In genomic region chr4:82044141-82044993, GRCh38 we compare ENCODE assay signal across 8 cellular contexts.
DNase-seq lines count a peak whose midpoint lies in the region; ATAC-seq and TF ChIP-seq lines count a peak whose summit lies in the region.

No MANE protein-coding gene starts in this region.

- POLR2A ChIA-PET in BJ (lab: Charles Lee) (no interaction called here), RWPE1 (lab: Yijun Ruan, JAX; ENCODE audit: low non-redundant PET) (no interaction called here)

- DNase-seq in BJ (ENCODE audit: low read depth) (no peak), HPDE6-E6E7 (ENCODE audit: extremely low spot score) (peak; percentile 14), RWPE1 (ENCODE audit: low spot score) (peak; percentile 49), dorsolateral prefrontal cortex (peak; percentile 39 to 75 (median 58)), lower leg skin (ENCODE audit: low spot score in 2 of 2) (peak; percentile 19 to 89), T-helper 9 cell (no peak)

- no peaks in the 10 kb centered on the region for H3K9me3 ChIP-seq in subcutaneous abdominal adipose tissue (ENCODE audit: control insufficient read depth in 5 of 5, low read length in 5 of 5)

- H3K9ac ChIP-seq in subcutaneous abdominal adipose tissue (ENCODE audit: low read length in 5 of 5), result peak overlapping the region in 3 of 5 donors; percentile 41 to 72 (median 42)

- no peak for TF ChIP-seq CTCF in BJ (IDR thresholded peaks at IDR 0.05; ENCODE audit: insufficient read depth, low read depth, low read length)
- TF ChIP-seq CTCF in RWPE1 (conservative IDR thresholded peaks at IDR 0.05; ENCODE audit: low read depth), result no peak
- no peak for TF ChIP-seq CTCF in dorsolateral prefrontal cortex (IDR thresholded peaks at IDR 0.05 in 54 of 56, conservative IDR thresholded peaks at IDR 0.05 in 2 of 56; ENCODE audit: low read depth in 1 of 56, partially characterized antibody in 56 of 56)
- TF ChIP-seq CTCF in lower leg skin (IDR thresholded peaks at IDR 0.05), result no peak

- intact Hi-C loops in dorsolateral prefrontal cortex (cut with DNase I), result no loop called here
- intact Hi-C loops in lower leg skin (cut with DNase I; ENCODE audit: low total_unique reads), result loop anchor here (2.0 kb wide), 1 partner anchor 316 kb away; no protein-coding TSS in a partner anchor

- peak overlapping the region; percentile 7; the same call in 1 of the 2 replicates for H3K27ac ChIP-seq in RWPE1
- H3K27ac ChIP-seq in dorsolateral prefrontal cortex, result peak overlapping the region in 1 of 59 donors; percentile 18
- no peak overlapping the region for H3K27ac ChIP-seq in subcutaneous abdominal adipose tissue (ENCODE audit: low read depth, low read length)

- CTCF ChIA-PET in BJ (lab: Yijun Ruan, JAX), result no interaction called here
- CTCF ChIA-PET in RWPE1 (lab: Yijun Ruan, JAX), result interaction anchor here (0.5 to 0.7 kb wide), 2 partner anchors 129 to 638 kb away, joined by 4 to 6 read pairs; no protein-coding TSS in a partner anchor

- H3K36me3 ChIP-seq in BJ (ENCODE audit: control insufficient read depth, insufficient read depth, low read length) (no peaks in the 10 kb centered on the region), subcutaneous abdominal adipose tissue (ENCODE audit: control insufficient read depth in 5 of 5, insufficient read depth in 5 of 5, low read length in 5 of 5) (no peaks in the 10 kb centered on the region)

- H3K27me3 ChIP-seq in BJ (ENCODE audit: control insufficient read depth, insufficient read depth, low read length) (peaks cover 13% of the 10 kb centered on the region), dorsolateral prefrontal cortex (peaks cover 0 to 13% (median 0%) of the 10 kb centered on the region in 45 donors), subcutaneous abdominal adipose tissue (ENCODE audit: control insufficient read depth in 5 of 5, insufficient read depth in 4 of 5, low read length in 5 of 5) (no peaks in the 10 kb centered on the region)

- WGBS in lower leg skin, 2 donors, result 1% methylated on average over 27 to 36 of the region's 75 CpGs

- H3K4me1 ChIP-seq in subcutaneous abdominal adipose tissue (ENCODE audit: control insufficient read depth in 5 of 5, insufficient read depth in 5 of 5, low read length in 5 of 5), result peaks cover 0 to 20% (median 16%) of the 10 kb centered on the region in 5 donors

- no peak for TF ChIP-seq POLR2A in lower leg skin (IDR thresholded peaks at IDR 0.05)

- ATAC-seq in HG02885 (IDR thresholded peaks at IDR 0.05; ENCODE audit: poor library complexity, unreplicated experiment), result no peak

- peak overlapping the region; percentile 24 for H3K4me3 ChIP-seq in BJ (ENCODE audit: low read depth, low read length)
- H3K4me3 ChIP-seq in dorsolateral prefrontal cortex, result peak overlapping the region; percentile 41 to 76 (median 62)
- peak overlapping the region; percentile 26 for H3K4me3 ChIP-seq in lower leg skin (ENCODE audit: low read depth, poor library complexity, severe bottlenecking)
- H3K4me3 ChIP-seq in subcutaneous abdominal adipose tissue (ENCODE audit: low read depth in 1 of 5, low read length in 5 of 5), result peak overlapping the region; percentile 49 to 84 (median 73)

Comparison
In these comparisons a context has a peak if more than half of its experiments do, and no peak if none do; other contexts are left out.
1. DNase-seq: peak in HPDE6-E6E7 (single experiment), RWPE1 (single experiment), dorsolateral prefrontal cortex (10 of 10) and lower leg skin (2 of 2); none in BJ (single experiment) and T-helper 9 cell (single experiment).
2. Peak in every context shown above with its lines, with median percentiles within 50 percentile points of each other: H3K4me3 ChIP-seq.